31 cellular contexts compared by ENCODE assay signal in the genomic region with DNA sequence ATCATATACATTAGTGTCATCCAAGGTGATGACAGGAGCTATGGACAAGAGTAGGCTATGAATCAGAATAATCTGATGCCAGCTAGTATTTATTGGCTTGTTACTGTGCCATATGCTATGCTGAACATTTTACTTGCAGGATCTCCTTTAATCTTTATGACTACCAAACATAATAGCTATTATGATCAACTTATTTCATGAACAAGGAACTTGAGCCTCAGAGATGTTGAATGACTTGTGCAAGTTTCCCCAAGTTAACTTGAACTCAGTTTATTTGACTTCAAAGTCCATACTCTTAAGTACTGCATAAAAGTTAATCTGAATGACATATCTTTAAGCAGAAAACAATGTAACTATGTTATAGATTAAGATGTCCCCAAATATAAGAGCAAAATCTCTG.
"Had no signal": no experiment of that assay in that cellular context is flagged by ENCODE, and none has a peak within 500 bp of the region (broad histone marks: within the 10 kb centered on the region; RNA-seq: fewer than 3 reads in every experiment).

No MANE protein-coding gene starts in this region.

- H3K4me1 ChIP-seq: adrenal gland, body of pancreas, foreskin keratinocyte, heart right ventricle had no signal

- H3K36me3 ChIP-seq: adrenal gland, esophagus muscularis mucosa, gastrocnemius medialis, heart right ventricle had no signal

- H3K4me3 ChIP-seq: adrenal gland, body of pancreas, esophagus muscularis mucosa, gastrocnemius medialis, heart right ventricle had no signal

- DNase-seq: activated CD4-positive, alpha-beta memory T cell treated with anti-CD3 and anti-CD28 coated beads for 36 hours; activated CD4-positive, alpha-beta T cell treated with anti-CD3 and anti-CD28 coated beads for 36 hours; activated CD4-positive, alpha-beta T cell treated with anti-CD3 and anti-CD28 coated beads, Interleukin-2, amount 10 ng/mL, durations not matched to agents 24 days and 14 days; activated CD4-positive, CD25-positive, alpha-beta regulatory T cell; activated CD4-positive, CD25-positive, alpha-beta regulatory T cell treated with anti-CD3 and anti-CD28 coated beads, Interleukin-2, amount 50 U/mL, for 72 hours; activated CD8-positive, alpha-beta memory T cell treated with anti-CD3 and anti-CD28 coated beads, Interleukin-2, amount 10 ng/mL, durations not matched to agents 7 days and 5 days; activated CD8-positive, alpha-beta memory T cell treated with anti-CD3 and anti-CD28 coated beads, Interleukin-2, amount 50 U/mL, for 4 hours; activated CD8-positive, alpha-beta T cell treated with anti-CD3 and anti-CD28 coated beads, Interleukin-2, amount 10 ng/mL, durations not matched to agents 7 days and 5 days; activated effector memory CD4-positive, alpha-beta T cell treated with anti-CD3 and anti-CD28 coated beads, Interleukin-2, amount 50 U/mL, for 16 hours; activated naive CD4-positive, alpha-beta T cell treated with anti-CD3 and anti-CD28 coated beads for 36 hours; activated naive CD8-positive, alpha-beta T cell treated with anti-CD3 and anti-CD28 coated beads for 36 hours; activated naive CD8-positive, alpha-beta T cell treated with anti-CD3 and anti-CD28 coated beads, Interleukin-2, amount 50 U/mL, for 24 hours; activated T-cell treated with anti-CD3 and anti-CD28 coated beads, Interleukin-2, amount 50 U/mL, for 1 hour; activated T-cell treated with anti-CD3 and anti-CD28 coated beads, Interleukin-2, amount 50 U/mL, for 48 hours; adrenal gland; amygdala; aorta; body of pancreas; caudate nucleus; cortex of kidney; dermis blood vessel endothelial cell; effector CD4-positive, alpha-beta T cell; effector memory CD8-positive, alpha-beta T cell; erythroblast; gastrocnemius medialis; glutamatergic neuron; heart right ventricle; T-helper 17 cell; T1000 had no signal

- ATAC-seq: activated CD4-positive, alpha-beta T cell treated with anti-CD3 and anti-CD28 coated beads for 36 hours; activated CD8-positive, alpha-beta memory T cell treated with anti-CD3 and anti-CD28 coated beads, Interleukin-2, amount 10 ng/mL, durations not matched to agents 7 days and 5 days; activated CD8-positive, alpha-beta T cell treated with anti-CD3 and anti-CD28 coated beads, Interleukin-2, amount 10 ng/mL, durations not matched to agents 7 days and 5 days; activated naive CD8-positive, alpha-beta T cell treated with anti-CD3 and anti-CD28 coated beads, Interleukin-2, amount 50 U/mL, for 24 hours; body of pancreas; effector memory CD8-positive, alpha-beta T cell; foreskin keratinocyte; gastrocnemius medialis; heart right ventricle; T-helper 17 cell had no signal

- H3K9me3 ChIP-seq: adrenal gland, body of pancreas, esophagus muscularis mucosa, gastrocnemius medialis, heart right ventricle had no signal
